In the genomic region with DNA sequence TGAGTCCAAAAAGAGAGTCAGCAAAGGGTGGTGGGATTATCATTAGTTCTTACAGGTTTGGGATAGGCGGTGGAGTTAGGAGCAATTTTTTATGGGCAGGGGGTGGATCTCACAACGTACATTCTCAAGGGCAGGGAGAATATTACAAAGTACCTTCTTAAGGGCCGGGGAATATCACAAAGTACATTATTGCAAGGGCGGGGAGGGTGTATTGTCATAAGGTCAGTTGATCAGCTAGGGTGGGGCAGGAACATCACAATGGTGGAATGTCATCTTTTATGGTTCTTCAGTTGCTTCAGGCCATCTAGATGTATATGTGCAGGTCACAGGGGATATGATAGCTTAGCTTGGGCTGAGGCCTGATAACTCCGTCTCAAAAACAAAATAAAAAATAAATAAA, we compare ENCODE assay signal across 1 cellular context.
TF ChIP-seq lines count a peak whose summit lies in the region.

No MANE protein-coding gene starts in this region.

TF ChIP-seq in K562, 482 proteins besides CTCF, POLR2A, EP300 and RAD21:
- peak; percentile 94 for TF ChIP-seq ZNF57 (CRISPR knock-in tag; IDR thresholded peaks at IDR 0.05)
